In the genomic region with DNA sequence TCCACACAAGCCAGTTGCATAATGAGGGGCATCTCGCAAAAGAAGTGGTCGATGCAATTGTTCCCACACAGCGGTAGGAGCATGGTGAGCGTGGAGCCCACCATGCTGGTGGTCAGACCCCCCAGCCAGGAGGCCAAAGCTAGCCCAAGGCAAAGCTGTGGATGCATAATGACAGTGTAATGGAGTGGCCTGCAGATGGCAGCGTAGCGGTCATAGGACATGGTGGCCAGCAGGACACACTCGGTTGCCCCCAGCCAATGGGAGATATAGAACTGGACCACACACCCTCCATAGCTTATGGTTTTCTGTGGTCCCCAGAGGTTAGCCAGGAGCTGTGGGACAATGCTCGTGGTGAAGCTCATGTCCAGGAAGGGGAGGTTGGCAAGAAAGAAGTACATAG, we compare ENCODE assay signal across 31 cellular contexts. TPM values are rescaled to one million over a fixed set of nuclear protein-coding genes. Genes with fewer than 3 reads are reported as not detected.
DNase-seq lines count a peak whose midpoint lies in the region; ATAC-seq, FAIRE-seq and TF ChIP-seq lines count a peak whose summit lies in the region.
"Had no signal": no experiment of that assay in that cellular context is flagged by ENCODE, and none has a peak within 500 bp of the region (broad histone marks: within the 10 kb centered on the region; RNA-seq: fewer than 3 reads in every experiment).

No MANE protein-coding gene starts in this region.

- POLR2A ChIA-PET in H1 (lab: Charles Lee; ENCODE audit: partially characterized antibody): no interaction called here

- H3K23ac ChIP-seq in H1 (ENCODE audit: insufficient read length): no peak overlapping the region

- H3K4me1 ChIP-seq in OCI-LY1 (ENCODE audit: insufficient read depth, low read length, severe bottlenecking) (no peaks in the 10 kb centered on the region), H1 (replicated peaks in 1 of 4; ENCODE audit: control insufficient read depth in 3 of 4, insufficient read depth in 4 of 4, low read length in 3 of 4) (no peaks in the 10 kb centered on the region), colonic mucosa (no peaks in the 10 kb centered on the region)
- H3K4me1 ChIP-seq: BLaER1, esophagus squamous epithelium, pancreas, right atrium auricular region had no signal

- H2BK120ac ChIP-seq in H1 (replicated peaks; ENCODE audit: low read depth, low read length): no peak overlapping the region

- intact Hi-C loops in colonic mucosa (cut with DNase I): no loop called here

- H3K9me3 ChIP-seq in OCI-LY1 (ENCODE audit: low read length) (no peaks in the 10 kb centered on the region), H1 (ENCODE audit: insufficient read depth in 2 of 2, low read depth in 1 of 2, low read length in 1 of 2) (peaks cover 19 to 32% of the 10 kb centered on the region in 2 experiments; a peak in 3 of 4 replicates), colonic mucosa (no peaks in the 10 kb centered on the region)
- H3K9me3 ChIP-seq: pancreas, right atrium auricular region had no signal

- 90% methylated on average over 8 of the region's 8 CpGs; no CpG with 5 or more reads in 1 of the 2 experiments for WGBS in H1 (ENCODE audit: extremely low coverage in 1 of 2, insufficient coverage in 1 of 2, insufficient read length in 1 of 2, insufficient replicate concordance in 2 of 2, low coverage in 1 of 2, low lambda C conversion rate in 2 of 2, missing lambda C conversion rate in 1 of 2), 2 experiments

- no peak for TF ChIP-seq POLR2A in H1 (IDR thresholded peaks at IDR 0.05; ENCODE audit: control extremely low read depth in 1 of 2, low read depth in 2 of 2, low read length in 2 of 2)

- no peaks in the 10 kb centered on the region for H3K79me1 ChIP-seq in H1 (ENCODE audit: low read depth, low read length)

- H3K18ac ChIP-seq in H1 (ENCODE audit: extremely low read depth, low read length): no peak overlapping the region

- H3K27me3 ChIP-seq in H7 (ENCODE audit: control insufficient read depth, insufficient read depth, low read length) (no peaks in the 10 kb centered on the region), OCI-LY1 (ENCODE audit: insufficient read depth, low read length) (no peaks in the 10 kb centered on the region), H1 (replicated peaks in 1 of 4; ENCODE audit: control insufficient read depth in 3 of 4, extremely low read depth in 1 of 4, insufficient read depth in 3 of 4, low read length in 3 of 4) (no peaks in the 10 kb centered on the region), colonic mucosa (no peaks in the 10 kb centered on the region)
- H3K27me3 ChIP-seq: BLaER1, right atrium auricular region had no signal

- H2AFZ ChIP-seq in OCI-LY1 (ENCODE audit: low read length) (no peak overlapping the region), H1 (ENCODE audit: low read length) (no peak overlapping the region)

- H2BK15ac ChIP-seq in H1 (ENCODE audit: low read length): no peak overlapping the region

- H3K79me2 ChIP-seq in OCI-LY1 (ENCODE audit: insufficient read depth, low read length) (no peaks in the 10 kb centered on the region), H1 (ENCODE audit: control insufficient read depth in 1 of 2, insufficient read depth in 2 of 2, low read length in 2 of 2) (no peaks in the 10 kb centered on the region)

- no peaks in the 10 kb centered on the region for H3K9me2 ChIP-seq in OCI-LY1 (ENCODE audit: low read depth, low read length)

- no peak overlapping the region for H4K5ac ChIP-seq in H1 (ENCODE audit: insufficient read length, low read depth, low read length)

- no peak overlapping the region for H2BK12ac ChIP-seq in H1 (ENCODE audit: low read depth, low read length)

- H3K56ac ChIP-seq in H1 (replicated peaks; ENCODE audit: insufficient read length, low read depth, low read length): no peak overlapping the region

- H3K4me3 ChIP-seq in H7 (ENCODE audit: insufficient read depth, low read depth, low read length): no peak overlapping the region
- H3K4me3 ChIP-seq in OCI-LY1 (ENCODE audit: low read depth, low read length, poor library complexity, severe bottlenecking): no peak overlapping the region
- no peak overlapping the region for H3K4me3 ChIP-seq in H1 (ENCODE audit: extremely low read depth in 1 of 4, insufficient read depth in 2 of 4, low read depth in 3 of 4, low read length in 4 of 4)
- H3K4me3 ChIP-seq in colonic mucosa: no peak overlapping the region
- H3K4me3 ChIP-seq: BLaER1, esophagus squamous epithelium, GM12878, pancreas, right atrium auricular region had no signal

- H4K8ac ChIP-seq in H1 (ENCODE audit: extremely low read depth, insufficient read depth, low read length): no peak overlapping the region

- H3K27ac ChIP-seq in OCI-LY1 (ENCODE audit: low read depth, low read length, poor library complexity, severe bottlenecking): no peak overlapping the region
- no peak overlapping the region for H3K27ac ChIP-seq in H1 (ENCODE audit: low read depth, low read length)
- no peak overlapping the region for H3K27ac ChIP-seq in colonic mucosa
- H3K27ac ChIP-seq: BLaER1, esophagus squamous epithelium, pancreas, right atrium auricular region had no signal

- H4K20me1 ChIP-seq in OCI-LY1 (ENCODE audit: insufficient read depth, low read length) (no peaks in the 10 kb centered on the region), H1 (replicated peaks in 1 of 2; ENCODE audit: control insufficient read depth in 1 of 2, insufficient read depth in 2 of 2, low read length in 2 of 2) (no peaks in the 10 kb centered on the region)
- H4K20me1 ChIP-seq: BLaER1 had no signal

- FAIRE-seq in H1 (lab: Jason Lieb, UNC): no peak
- FAIRE-seq: GM12878, H54, HTR-8/SVneo, pancreas had no signal

- H3K4me2 ChIP-seq in OCI-LY1 (ENCODE audit: low read length) (no peak overlapping the region), H1 (ENCODE audit: insufficient read depth in 1 of 2, low read depth in 2 of 2, low read length in 2 of 2) (no peak overlapping the region)
- H3K4me2 ChIP-seq: BLaER1 had no signal

- no peak overlapping the region for H4K91ac ChIP-seq in H1 (replicated peaks; ENCODE audit: insufficient read length, low read length)

- no peak overlapping the region for H2BK5ac ChIP-seq in H1 (ENCODE audit: low read depth, low read length)

- no peak overlapping the region for H3K14ac ChIP-seq in H1 (ENCODE audit: insufficient read length)

- H2AK5ac ChIP-seq in H1 (ENCODE audit: low read depth, low read length): no peak overlapping the region

- TF ChIP-seq CTCF in OCI-LY1 (IDR thresholded peaks at IDR 0.05; ENCODE audit: low read length): peak; percentile 14; the same call in 1 of the 2 replicates
- peak; percentile 51 to 60 (median 60) for TF ChIP-seq CTCF in H1 (IDR thresholded peaks at IDR 0.05; ENCODE audit: control extremely low read depth in 1 of 3, insufficient read depth in 1 of 3, low read depth in 1 of 3, low read length in 3 of 3)
- no peak for TF ChIP-seq CTCF in colonic mucosa (IDR thresholded peaks at IDR 0.05)

- TF ChIP-seq RAD21 in H1 (IDR thresholded peaks at IDR 0.05 in 1 of 2, conservative IDR thresholded peaks at IDR 0.05 in 1 of 2; ENCODE audit: low read depth in 2 of 2, low read length in 2 of 2): peak in 1 of 2 experiments; percentile 36; a peak in 1 of 4 replicates

- H3F3A ChIP-seq in OCI-LY1 (ENCODE audit: insufficient read depth, low read length): no peaks in the 10 kb centered on the region

- no peaks in the 10 kb centered on the region for H3K36me3 ChIP-seq in H7 (replicated peaks; ENCODE audit: control insufficient read depth, insufficient read depth, low read length)
- H3K36me3 ChIP-seq in OCI-LY1 (ENCODE audit: insufficient read depth, low read length): no peaks in the 10 kb centered on the region
- no peaks in the 10 kb centered on the region for H3K36me3 ChIP-seq in H1 (ENCODE audit: control insufficient read depth in 2 of 4, insufficient read depth in 4 of 4, low read length in 3 of 4)
- H3K36me3 ChIP-seq in colonic mucosa: no peaks in the 10 kb centered on the region
- H3K36me3 ChIP-seq: BLaER1, esophagus squamous epithelium, pancreas, right atrium auricular region had no signal

- CTCF ChIA-PET in H1 (lab: Charles Lee; ENCODE audit: partially characterized antibody): interaction anchor here (0.8 to 1.0 kb wide), 3 partner anchors 8 to 29 kb away, joined by 3 read pairs; no protein-coding TSS in a partner anchor

- ATAC-seq in GM21529 (IDR thresholded peaks at IDR 0.05; ENCODE audit: unreplicated experiment): no peak
- no peak for ATAC-seq in HG03354 (IDR thresholded peaks at IDR 0.05; ENCODE audit: poor library complexity, severe bottlenecking, unreplicated experiment)
- ATAC-seq: GM12878, left cardiac atrium, pancreas had no signal

- DNase-seq in 8988T (peak; percentile 27), H7 (peak; percentile 47), H1 (ENCODE audit: low read depth in 1 of 2, low spot score in 2 of 2) (peak in 1 of 2 experiments; percentile 52), colonic mucosa (no peak)
- DNase-seq in stimulated activated CD8-positive, alpha-beta memory T cell treated with anti-CD3 and anti-CD28 coated beads, Interleukin-4, amount 100 ng/mL, for 48 hours: no peak
- DNase-seq: activated CD4-positive, alpha-beta memory T cell treated with anti-CD3 and anti-CD28 coated beads, Interleukin-2, amount 10 ng/mL, durations not matched to agents 7 days and 5 days; activated CD4-positive, CD25-positive, alpha-beta regulatory T cell treated with anti-CD3 and anti-CD28 coated beads, Interleukin-2, amount 50 U/mL, for 72 hours; activated T-cell treated with anti-CD3 and anti-CD28 coated beads for 4 hours; anterior cingulate cortex; COR-L47; esophagus squamous epithelium; foreskin melanocyte; left cardiac atrium; MV-4-11; NCI-H146; nephron progenitor cell; pancreas; SIG-M5; stimulated activated CD4-positive, alpha-beta T cell treated with anti-CD3 and anti-CD28 coated beads, Interleukin-2, amount 100 ng/mL, for 48 hours had no signal

- no peak for TF ChIP-seq EP300 in H1 (IDR thresholded peaks at IDR 0.05; ENCODE audit: borderline replicate concordance in 1 of 2, low read depth in 2 of 2, low read length in 2 of 2)

- no peak overlapping the region for H3K4ac ChIP-seq in H1 (replicated peaks; ENCODE audit: insufficient read length, low read depth, low read length)

- H3K23me2 ChIP-seq in H1 (ENCODE audit: low read depth, low read length): no peaks in the 10 kb centered on the region

- H3K9ac ChIP-seq in OCI-LY1 (ENCODE audit: low read length) (no peak overlapping the region), H1 (replicated peaks in 1 of 4; ENCODE audit: extremely low read depth in 1 of 4, low read depth in 3 of 4, low read length in 3 of 4) (no peak overlapping the region), colonic mucosa (ENCODE audit: low read depth in 2 of 2, low read length in 2 of 2) (no peak overlapping the region)
- H3K9ac ChIP-seq: BLaER1 had no signal

- H2BK20ac ChIP-seq in H1 (ENCODE audit: low read length): no peak overlapping the region

RNA-seq across cellular contexts. Expression of gene OR2C3, which starts 4.3 kb away (rescaled TPM):
- not detected in 2 replicates for total RNA-seq in H7 (2014; rRNA removed; shearing (Covaris generic))
- not detected in 2 replicates for total RNA-seq in H1 (2021; fragmentation: NEBNext Ultra II Directional; extraction: Animal tissue kit (Norgen Biotek cat#: 25700))
- not detected in 2 replicates for polyA plus RNA-seq in H1 (2011; rRNA removed)
- polyA plus RNA-seq in H1 (2011; cell fraction: cytosol; rRNA removed): not detected
- polyA plus RNA-seq in H1 (2011; cell fraction: nucleus; rRNA removed): not detected
- not detected in 4 replicates for polyA plus RNA-seq in H1 (2012, experiment 1 of 2)
- polyA plus RNA-seq in H1 (2012, experiment 2 of 2): not detected
- not detected for polyA plus RNA-seq in H1 (2013, experiment 1 of 2)
- polyA plus RNA-seq in H1 (2013, experiment 2 of 2): not detected
- not detected in 2 replicates for polyA minus RNA-seq in H1 (2011; rRNA and poly(A)+ RNA removed)
- polyA minus RNA-seq in H1 (2011; cell fraction: cytosol; rRNA and poly(A)+ RNA removed): not detected
- not detected for polyA minus RNA-seq in H1 (2011; cell fraction: nucleus; rRNA and poly(A)+ RNA removed)
- not detected for total RNA-seq in colonic mucosa
- total RNA-seq: activated CD4-positive, alpha-beta memory T cell treated with anti-CD3 and anti-CD28 coated beads, Interleukin-2, amount 10 ng/mL, durations not matched to agents 7 days and 5 days; esophagus squamous epithelium; GM12878; left cardiac atrium; lung microvascular endothelial cell; NCI-H460; pancreas; right atrium auricular region had no signal
- polyA plus RNA-seq: GM12878 had no signal

RNA-seq across cellular contexts. Expression of gene GCSAML, which starts 17.0 kb away (rescaled TPM):
- not detected in 2 replicates for total RNA-seq in H7 (2014; rRNA removed; shearing (Covaris generic))
- not detected in 2 replicates for total RNA-seq in H1 (2021; fragmentation: NEBNext Ultra II Directional; extraction: Animal tissue kit (Norgen Biotek cat#: 25700))
- not detected in 2 replicates for polyA plus RNA-seq in H1 (2011; rRNA removed)
- not detected for polyA plus RNA-seq in H1 (2011; cell fraction: cytosol; rRNA removed)
- polyA plus RNA-seq in H1 (2011; cell fraction: nucleus; rRNA removed): not detected
- not detected in 4 replicates for polyA plus RNA-seq in H1 (2012, experiment 1 of 2)
- polyA plus RNA-seq in H1 (2012, experiment 2 of 2): not detected
- not detected for polyA plus RNA-seq in H1 (2013, experiment 1 of 2)
- polyA plus RNA-seq in H1 (2013, experiment 2 of 2): not detected
- not detected in 2 replicates for polyA minus RNA-seq in H1 (2011; rRNA and poly(A)+ RNA removed)
- not detected for polyA minus RNA-seq in H1 (2011; cell fraction: cytosol; rRNA and poly(A)+ RNA removed)
- polyA minus RNA-seq in H1 (2011; cell fraction: nucleus; rRNA and poly(A)+ RNA removed): not detected
- total RNA-seq in colonic mucosa: under 1 TPM; 0.40 to 0.48 TPM
- total RNA-seq: activated CD4-positive, alpha-beta memory T cell treated with anti-CD3 and anti-CD28 coated beads, Interleukin-2, amount 10 ng/mL, durations not matched to agents 7 days and 5 days; GM12878; lung microvascular endothelial cell; NCI-H460; right atrium auricular region had no signal

RNA-seq across cellular contexts. Expression of gene OR2G2, which starts 56.2 kb away (rescaled TPM):
- not detected in 2 replicates for total RNA-seq in H7 (2014; rRNA removed; shearing (Covaris generic))
- not detected in 2 replicates for total RNA-seq in H1 (2021; fragmentation: NEBNext Ultra II Directional; extraction: Animal tissue kit (Norgen Biotek cat#: 25700))
- polyA plus RNA-seq in H1 (2011; rRNA removed): not detected in 2 replicates
- not detected for polyA plus RNA-seq in H1 (2011; cell fraction: cytosol; rRNA removed)
- polyA plus RNA-seq in H1 (2011; cell fraction: nucleus; rRNA removed): not detected
- polyA plus RNA-seq in H1 (2012, experiment 1 of 2): not detected in 4 replicates
- polyA plus RNA-seq in H1 (2012, experiment 2 of 2): not detected
- polyA plus RNA-seq in H1 (2013, experiment 1 of 2): not detected
- polyA plus RNA-seq in H1 (2013, experiment 2 of 2): not detected
- not detected in 2 replicates for polyA minus RNA-seq in H1 (2011; rRNA and poly(A)+ RNA removed)
- not detected for polyA minus RNA-seq in H1 (2011; cell fraction: cytosol; rRNA and poly(A)+ RNA removed)
- polyA minus RNA-seq in H1 (2011; cell fraction: nucleus; rRNA and poly(A)+ RNA removed): not detected
- not detected for total RNA-seq in colonic mucosa
- total RNA-seq: activated CD4-positive, alpha-beta memory T cell treated with anti-CD3 and anti-CD28 coated beads, Interleukin-2, amount 10 ng/mL, durations not matched to agents 7 days and 5 days; Daoy; esophagus squamous epithelium; GM12878; left cardiac atrium; lung microvascular endothelial cell; NCI-H460; pancreas; right atrium auricular region; subcutaneous adipose tissue had no signal
- polyA plus RNA-seq: GM12878, pancreas had no signal

Comparison
In these comparisons a context has a peak if more than half of its experiments do, and no peak if none do; other contexts are left out.
1. DNase-seq: peak in 8988T (single experiment) and H7 (single experiment); none in stimulated activated CD8-positive, alpha-beta memory T cell treated with anti-CD3 and anti-CD28 coated beads, Interleukin-4, amount 100 ng/mL, for 48 hours (single experiment) and colonic mucosa (single experiment).